Comparison of ENCODE assay signal across 1 cellular context in genomic region chr7:92456241-92456640, GRCh38.
TF ChIP-seq lines count a peak whose summit lies in the region.

No MANE protein-coding gene starts in this region.

TF ChIP-seq in IMR-90, 13 proteins besides CTCF, POLR2A, EP300 and RAD21 (continued from another document):
- TF ChIP-seq NFE2L2 (IDR thresholded peaks at IDR 0.05; ENCODE audit: low read depth, low read length) (no peak), CEBPB (IDR thresholded peaks at IDR 0.05; ENCODE audit: low read depth, low read length) (no peak), FOS (IDR thresholded peaks at IDR 0.05; ENCODE audit: low read depth, low read length) (no peak), SMC3 (IDR thresholded peaks at IDR 0.05; ENCODE audit: low read depth, low read length) (no peak), CHD1 (IDR thresholded peaks at IDR 0.05; ENCODE audit: low read depth, low read length) (no peak), ELK1 (IDR thresholded peaks at IDR 0.05; ENCODE audit: borderline replicate concordance, low read depth, low read length) (no peak), RCOR1 (IDR thresholded peaks at IDR 0.05; ENCODE audit: insufficient replicate concordance, low read length) (no peak), MAZ (IDR thresholded peaks at IDR 0.05; ENCODE audit: borderline replicate concordance, low read depth, low read length) (no peak), USF2 (IDR thresholded peaks at IDR 0.05; ENCODE audit: low read depth, low read length) (no peak), RFX5 (IDR thresholded peaks at IDR 0.05; ENCODE audit: low read depth, low read length) (no peak), MAFK (IDR thresholded peaks at IDR 0.05; ENCODE audit: low read depth, low read length) (no peak), BHLHE40 (IDR thresholded peaks at IDR 0.05; ENCODE audit: low read depth, low read length) (no peak)
